ENCODE assay signal across 8 cellular contexts in genomic region chr9:36574045-36574444, GRCh38. TPM values are rescaled to one million over a fixed set of nuclear protein-coding genes. Genes with fewer than 3 reads are reported as not detected.
DNase-seq lines count a peak whose midpoint lies in the region; ATAC-seq and TF ChIP-seq lines count a peak whose summit lies in the region.
"Not testable (repeated sequence)": the region's sequence is repeated elsewhere in the genome, so short reads cannot be mapped to it uniquely, and the experiment has no call there.

No MANE protein-coding gene starts in this region.

- H3K27me3 Mint-ChIP-seq in CD4-positive, CD25-positive, alpha-beta regulatory T cell, result peaks cover 15% of the 10 kb centered on the region
- not testable (repeated sequence) for H3K27me3 Mint-ChIP-seq in activated CD8-positive, alpha-beta T cell treated with anti-CD3 and anti-CD28 coated beads for 36 hours; natural killer cell (ENCODE audit: low read depth in 2 of 2)

- TF ChIP-seq EP300 in suprapubic skin (IDR thresholded peaks at IDR 0.05), result not testable (repeated sequence)

- CTCF ChIA-PET in Panc1 (lab: Charles Lee), result not testable (repeated sequence)
- CTCF ChIA-PET in activated CD8-positive, alpha-beta T cell treated with anti-CD3 and anti-CD28 coated beads for 36 hours (lab: Charles Lee), result interaction anchor here (1.3 to 1.5 kb wide), 2 partner anchors 18 to 167 kb away, joined by 3 to 7 read pairs; no protein-coding TSS in a partner anchor

- H3K36me3 Mint-ChIP-seq in CD4-positive, CD25-positive, alpha-beta regulatory T cell; natural killer cell: not testable (repeated sequence)
- peaks cover 42% of the 10 kb centered on the region for H3K36me3 Mint-ChIP-seq in activated CD8-positive, alpha-beta T cell treated with anti-CD3 and anti-CD28 coated beads for 36 hours (ENCODE audit: low read depth)

- 91% methylated on average over 8 of the region's 8 CpGs for WGBS in suprapubic skin

- not testable (repeated sequence) for TF ChIP-seq CTCF in HL-60 (IDR thresholded peaks at IDR 0.05; ENCODE audit: insufficient read depth, low read length); Panc1 (IDR thresholded peaks at IDR 0.05); activated CD8-positive, alpha-beta T cell treated with anti-CD3 and anti-CD28 coated beads for 36 hours (IDR thresholded peaks at IDR 0.05); brain microvascular endothelial cell (IDR thresholded peaks at IDR 0.05; ENCODE audit: low read depth, low read length, missing control alignments); foreskin fibroblast (IDR thresholded peaks at IDR 0.05; ENCODE audit: low read depth, low read length); natural killer cell (IDR thresholded peaks at IDR 0.05); suprapubic skin (IDR thresholded peaks at IDR 0.05)

- in situ Hi-C loops in Panc1 (cut with HindIII; ENCODE audit: low pct_unique_long_range_greater_than_20kb, low sequenced_read_pairs); brain microvascular endothelial cell (cut with HindIII; ENCODE audit: low pct_ligation_motif_present, low sequenced_read_pairs): not testable (repeated sequence)

- peaks cover 34% of the 10 kb centered on the region for H3K4me1 ChIP-seq in CD4-positive, CD25-positive, alpha-beta regulatory T cell (ENCODE audit: control insufficient read depth, insufficient read depth, low read length, poor library complexity, severe bottlenecking)
- H3K4me1 ChIP-seq in Panc1 (ENCODE audit: control insufficient read depth, insufficient read depth, low read length), result peaks cover 36% of the 10 kb centered on the region
- peaks cover 16% of the 10 kb centered on the region for H3K4me1 ChIP-seq in suprapubic skin

- H3K4me1 Mint-ChIP-seq in CD4-positive, CD25-positive, alpha-beta regulatory T cell, result peaks cover 12 to 40% (median 24%) of the 10 kb centered on the region in 4 donors
- peaks cover 38% of the 10 kb centered on the region for H3K4me1 Mint-ChIP-seq in activated CD8-positive, alpha-beta T cell treated with anti-CD3 and anti-CD28 coated beads for 36 hours (ENCODE audit: low read depth)
- H3K4me1 Mint-ChIP-seq in natural killer cell, result peaks cover 6 to 21% of the 10 kb centered on the region in 2 donors

- not testable (repeated sequence) for BruUV-seq in Panc1 (replicated peaks; lab: Mats Ljungman, UMichigan)

- H3K27ac ChIP-seq in CD4-positive, CD25-positive, alpha-beta regulatory T cell (ENCODE audit: insufficient read depth, low read length, poor library complexity, severe bottlenecking), result peak overlapping the region; percentile 56
- not testable (repeated sequence) for H3K27ac ChIP-seq in HL-60 (replicated peaks); suprapubic skin
- H3K27ac ChIP-seq in Panc1 (ENCODE audit: low read length) (peak overlapping the region; percentile 99), brain microvascular endothelial cell (peak overlapping the region; percentile 23)

- not testable (repeated sequence) for ATAC-seq in CD4-positive, CD25-positive, alpha-beta regulatory T cell (ENCODE audit: low read depth in 2 of 2); Panc1; activated CD8-positive, alpha-beta T cell treated with anti-CD3 and anti-CD28 coated beads for 36 hours; natural killer cell

- POLR2A ChIA-PET in Panc1 (lab: Charles Lee), result interaction anchor here (0.6 kb wide), 1 partner anchor 241 kb away, joined by 6 read pairs; no protein-coding TSS in a partner anchor
- POLR2A ChIA-PET in activated CD8-positive, alpha-beta T cell treated with anti-CD3 and anti-CD28 coated beads for 36 hours (lab: Charles Lee), result not testable (repeated sequence)

- H3K27me3 ChIP-seq in CD4-positive, CD25-positive, alpha-beta regulatory T cell (ENCODE audit: control insufficient read depth, insufficient read depth, low read length); HL-60 (ENCODE audit: insufficient read depth, poor library complexity, severe bottlenecking); Panc1 (ENCODE audit: control insufficient read depth, insufficient read depth, low read length); brain microvascular endothelial cell (replicated peaks); suprapubic skin: not testable (repeated sequence)

- TF ChIP-seq POLR2A in suprapubic skin (IDR thresholded peaks at IDR 0.05), result not testable (repeated sequence)

- H3K4me3 ChIP-seq in CD4-positive, CD25-positive, alpha-beta regulatory T cell (ENCODE audit: low read depth, low read length), result peak overlapping the region; percentile 75
- peak overlapping the region; percentile 100 for H3K4me3 ChIP-seq in HL-60 (replicated peaks; ENCODE audit: insufficient read depth, low read length)
- peak overlapping the region; percentile 77 to 99 for H3K4me3 ChIP-seq in Panc1 (ENCODE audit: low read depth in 2 of 2, low read length in 2 of 2)
- H3K4me3 ChIP-seq in brain microvascular endothelial cell (ENCODE audit: low read depth, low read length), result peak overlapping the region; percentile 75
- H3K4me3 ChIP-seq in foreskin fibroblast (ENCODE audit: low read depth in 1 of 2, low read length in 2 of 2), result peak overlapping the region; percentile 68 to 75
- peak overlapping the region; percentile 90 for H3K4me3 ChIP-seq in suprapubic skin

- DNase-seq in CD4-positive, CD25-positive, alpha-beta regulatory T cell; HL-60 (ENCODE audit: low read depth in 1 of 2, low spot score in 1 of 2); Panc1 (ENCODE audit: low read depth, low spot score); activated CD8-positive, alpha-beta T cell treated with anti-CD3 and anti-CD28 coated beads for 36 hours; brain microvascular endothelial cell; foreskin fibroblast; natural killer cell; suprapubic skin (ENCODE audit: low spot score in 2 of 2): not testable (repeated sequence)

- intact Hi-C loops in Panc1 (cut with micrococcal nuclease; ENCODE audit: unreplicated experiment), result not testable (repeated sequence)
- intact Hi-C loops in activated CD8-positive, alpha-beta T cell treated with anti-CD3 and anti-CD28 coated beads for 36 hours (cut with micrococcal nuclease), result loop anchor here (5.0 kb wide), 1 partner anchor 167 kb away; no protein-coding TSS in a partner anchor
- intact Hi-C loops in natural killer cell (cut with micrococcal nuclease), result loop anchor here (5.0 kb wide), 1 partner anchor 172 kb away; the partner anchor contains the start of gene RNF38

- H3K27ac Mint-ChIP-seq in CD4-positive, CD25-positive, alpha-beta regulatory T cell, result peak overlapping the region in 1 of 3 donors; percentile 89
- H3K27ac Mint-ChIP-seq in activated CD8-positive, alpha-beta T cell treated with anti-CD3 and anti-CD28 coated beads for 36 hours, result peak overlapping the region; percentile 83
- not testable (repeated sequence) for H3K27ac Mint-ChIP-seq in natural killer cell

- not testable (repeated sequence) for H3K9me3 Mint-ChIP-seq in CD4-positive, CD25-positive, alpha-beta regulatory T cell; activated CD8-positive, alpha-beta T cell treated with anti-CD3 and anti-CD28 coated beads for 36 hours; natural killer cell

- not testable (repeated sequence) for H3K36me3 ChIP-seq in CD4-positive, CD25-positive, alpha-beta regulatory T cell (ENCODE audit: control insufficient read depth, insufficient read depth, low read length); Panc1 (ENCODE audit: control insufficient read depth, insufficient read depth, low read length); brain microvascular endothelial cell (replicated peaks); suprapubic skin

- not testable (repeated sequence) for H3K9me3 ChIP-seq in CD4-positive, CD25-positive, alpha-beta regulatory T cell (ENCODE audit: control insufficient read depth in 2 of 2, low read length in 2 of 2); Panc1 (ENCODE audit: control insufficient read depth, insufficient read depth, low read depth, low read length); suprapubic skin

- peak overlapping the region; percentile 92 to 98 (median 95) for H3K4me3 Mint-ChIP-seq in CD4-positive, CD25-positive, alpha-beta regulatory T cell
- peak overlapping the region; percentile 98 for H3K4me3 Mint-ChIP-seq in activated CD8-positive, alpha-beta T cell treated with anti-CD3 and anti-CD28 coated beads for 36 hours
- H3K4me3 Mint-ChIP-seq in natural killer cell, result peak overlapping the region; percentile 93

RNA-seq across cellular contexts. Expression of gene MELK, which starts 1.4 kb away (rescaled TPM):
- 1.7 TPM for total RNA-seq in CD4-positive, CD25-positive, alpha-beta regulatory T cell
- 1 to 10 TPM in 3 of 4 donors, under 1 TPM in 1; 0.90 to 5.5 (median 2.4) TPM for polyA plus RNA-seq in CD4-positive, CD25-positive, alpha-beta regulatory T cell
- 112 TPM for total RNA-seq in Panc1 (2021; ENCODE audit: unreplicated experiment)
- 41.0 TPM for polyA plus RNA-seq in Panc1 (2012; ENCODE audit: insufficient read length)
- total RNA-seq in activated CD8-positive, alpha-beta T cell treated with anti-CD3 and anti-CD28 coated beads for 36 hours, result 10 to 100 TPM; 44.3 to 49.5 TPM
- total RNA-seq in natural killer cell, result 1 to 10 TPM; 1.3 to 1.6 (median 1.5) TPM
- 1 to 10 TPM; 1.8 to 3.2 (median 2.2) TPM for total RNA-seq in suprapubic skin

Comparison
In these comparisons a context has a peak if more than half of its experiments do, and no peak if none do; other contexts are left out.
1. RNA of gene MELK, which starts 1.4 kb away (total RNA-seq): 112 TPM in Panc1 (single experiment) and 44.3 to 49.5 TPM in activated CD8-positive, alpha-beta T cell treated with anti-CD3 and anti-CD28 coated beads for 36 hours; 1.8 to 3.2 TPM in suprapubic skin, 1.7 TPM in CD4-positive, CD25-positive, alpha-beta regulatory T cell (single experiment) and 1.3 to 1.6 TPM in natural killer cell; every median in the first group is over 10 times any median in the second.
2. Peak in every context shown above with its lines, with median percentiles within 50 percentile points of each other: H3K4me3 ChIP-seq and H3K4me3 Mint-ChIP-seq.